In the genomic region with DNA sequence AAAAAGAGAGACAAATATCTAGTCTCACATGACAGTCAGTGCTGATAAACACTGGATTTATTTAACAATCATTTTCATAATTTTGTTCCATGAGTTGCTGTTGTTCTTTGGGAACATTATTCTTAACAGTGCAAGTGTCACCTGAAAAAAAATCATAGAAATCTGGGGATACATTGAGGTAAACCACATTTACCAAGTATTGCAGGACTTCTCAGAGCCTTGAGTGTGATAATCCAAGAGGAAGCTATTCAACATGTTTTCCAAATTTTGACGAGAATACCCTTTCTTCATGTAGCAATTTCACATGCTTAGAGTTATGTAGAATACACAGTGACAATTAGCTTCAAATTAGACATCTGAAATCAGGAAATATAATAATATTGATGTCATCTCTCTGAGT, we compare ENCODE assay signal across 26 cellular contexts.
"Had no signal": no experiment of that assay in that cellular context is flagged by ENCODE, and none has a peak within 500 bp of the region (broad histone marks: within the 10 kb centered on the region; RNA-seq: fewer than 3 reads in every experiment).

No MANE protein-coding gene starts in this region.

- H3K4me2 ChIP-seq: hepatocyte had no signal

- H3K36me3 ChIP-seq: left ventricle myocardium inferior, ovary, stomach, suprapubic skin, tibial nerve, uterus had no signal

- H3K9me3 Mint-ChIP-seq: natural killer cell, nephron progenitor cell had no signal

- H3K4me3 ChIP-seq: hepatocyte, left ventricle myocardium inferior, lung, ovary, skin epidermis, stomach, suprapubic skin, tibial nerve, uterus had no signal

- ATAC-seq: natural killer cell; right cardiac atrium; sciatic nerve; stimulated activated naive B cell treated with anti-CD40 and anti-IgM and Interleukin-4, amounts not matched to agents 10 μg/mL and 1 μg/mL and 100 μg/mL, for 72 hours; stimulated activated naive CD8-positive, alpha-beta T cell treated with anti-CD3 and anti-CD28 coated beads, Interleukin-15, Interleukin-2, amounts not matched to agents 100 U/mL and 50 U/mL, for 24 hours had no signal

- H3K79me2 ChIP-seq: hepatocyte had no signal

- H3K27me3 Mint-ChIP-seq: progenitor cell of endocrine pancreas, type B pancreatic cell had no signal

- DNase-seq: islet precursor cell; left ventricle myocardium inferior; mesendoderm; naive B cell; natural killer cell; nephron progenitor cell; ovary; retina; right cardiac atrium; stimulated activated CD4-positive, alpha-beta T cell treated with anti-CD3 and anti-CD28 coated beads, Interleukin-12 subunit alpha, Interleukin-12 subunit beta, amount 100 ng/mL, for 4 hours; stimulated activated CD4-positive, alpha-beta T cell treated with anti-CD3 and anti-CD28 coated beads, Interleukin-15, amount 100 ng/mL, for 24 hours; stimulated activated CD4-positive, alpha-beta T cell treated with anti-CD3 and anti-CD28 coated beads, Interleukin-2, amount 100 ng/mL, for 24 hours; stimulated activated CD4-positive, alpha-beta T cell treated with anti-CD3 and anti-CD28 coated beads, Interleukin-4, amount 100 ng/mL, for 1 hour; stimulated activated naive B cell treated with anti-CD40 and anti-IgM and Interleukin-4, amounts not matched to agents 10 μg/mL and 1 μg/mL and 100 μg/mL, for 72 hours; stimulated activated naive CD8-positive, alpha-beta T cell treated with anti-CD3 and anti-CD28 coated beads, Interleukin-15, Interleukin-2, amounts not matched to agents 100 U/mL and 50 U/mL, for 24 hours; stomach; uterus had no signal

- H3K27ac Mint-ChIP-seq: mesothelial cell of epicardium; naive B cell; natural killer cell; nephron progenitor cell; progenitor cell of endocrine pancreas; stimulated activated naive B cell treated with anti-CD40 and anti-IgM and Interleukin-4, amounts not matched to agents 10 μg/mL and 1 μg/mL and 100 μg/mL, for 72 hours; type B pancreatic cell had no signal

- H3K4me3 Mint-ChIP-seq: mesothelial cell of epicardium; naive B cell; natural killer cell; nephron progenitor cell; stimulated activated naive B cell treated with anti-CD40 and anti-IgM and Interleukin-4, amounts not matched to agents 10 μg/mL and 1 μg/mL and 100 μg/mL, for 72 hours; type B pancreatic cell had no signal

- H3K4me1 Mint-ChIP-seq: naive B cell; stimulated activated naive B cell treated with anti-CD40 and anti-IgM and Interleukin-4, amounts not matched to agents 10 μg/mL and 1 μg/mL and 100 μg/mL, for 72 hours had no signal

- H3K9me3 ChIP-seq: left ventricle myocardium inferior, ovary, stomach, suprapubic skin, tibial nerve, uterus had no signal

- H3K36me3 Mint-ChIP-seq: mesothelial cell of epicardium; naive B cell; natural killer cell; stimulated activated naive B cell treated with anti-CD40 and anti-IgM and Interleukin-4, amounts not matched to agents 10 μg/mL and 1 μg/mL and 100 μg/mL, for 72 hours; type B pancreatic cell had no signal

- H3K27me3 ChIP-seq: ovary, suprapubic skin, tibial nerve, uterus had no signal

- H3K4me1 ChIP-seq: left ventricle myocardium inferior, stomach, suprapubic skin, tibial nerve, uterus had no signal

- H3K27ac ChIP-seq: hepatocyte, left ventricle myocardium inferior, ovary, skin epidermis, stomach, suprapubic skin, tibial nerve, uterus had no signal

- H2AFZ ChIP-seq: hepatocyte had no signal
